Comparison of ENCODE assay signal across 22 cellular contexts in the genomic region with DNA sequence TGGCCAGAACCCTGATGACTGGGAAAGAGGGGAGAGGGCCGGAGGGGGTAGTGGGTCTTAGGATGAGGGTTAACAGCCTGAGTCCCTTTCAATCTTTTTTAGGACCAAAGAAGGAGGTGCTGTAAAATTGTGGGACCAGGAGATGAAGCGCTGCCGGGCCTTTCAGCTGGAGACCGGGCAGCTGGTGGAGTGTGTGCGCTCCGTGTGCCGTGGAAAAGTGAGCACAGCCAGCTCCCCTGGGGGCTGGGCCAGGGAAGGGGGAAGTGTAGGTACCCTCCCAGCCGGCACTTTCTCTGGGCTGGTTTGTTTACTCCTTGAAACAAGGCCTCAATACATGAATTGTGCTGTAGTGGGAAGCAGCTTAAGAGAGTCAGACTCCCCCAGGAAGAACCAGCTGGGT.
"Had no signal": no experiment of that assay in that cellular context is flagged by ENCODE, and none has a peak within 500 bp of the region (broad histone marks: within the 10 kb centered on the region; RNA-seq: fewer than 3 reads in every experiment).

No MANE protein-coding gene starts in this region.

- FAIRE-seq: bronchial epithelial cell, TTC549 had no signal

- H3K27me3 Mint-ChIP-seq: activated CD4-positive, alpha-beta memory T cell treated with anti-CD3 and anti-CD28 coated beads for 36 hours; activated CD4-positive, alpha-beta T cell treated with anti-CD3 and anti-CD28 coated beads, Interleukin-2, amount 10 ng/mL, durations not matched to agents 7 days and 5 days; activated naive CD4-positive, alpha-beta T cell treated with anti-CD3 and anti-CD28 coated beads, Interleukin-2, amount 50 U/mL, for 24 hours had no signal

- H3K27ac ChIP-seq: coronary artery, VCaP had no signal

- H3K4me3 Mint-ChIP-seq: activated CD4-positive, alpha-beta memory T cell treated with anti-CD3 and anti-CD28 coated beads for 36 hours; activated CD4-positive, alpha-beta T cell treated with anti-CD3 and anti-CD28 coated beads, Interleukin-2, amount 10 ng/mL, durations not matched to agents 7 days and 5 days; activated naive CD4-positive, alpha-beta T cell treated with anti-CD3 and anti-CD28 coated beads, Interleukin-2, amount 50 U/mL, for 24 hours; activated T-cell treated with anti-CD3 and anti-CD28 coated beads, Interleukin-2, amount 50 U/mL, for 72 hours; T-helper 1 cell treated with Interleukin-12 subunit alpha and Interleukin-12 subunit beta and Interleukin-4 antibody, amounts not matched to agents 30 μg/mL and 1 μg/mL, for 36 hours had no signal

- H3K4me3 ChIP-seq: coronary artery had no signal

- DNase-seq: activated CD4-positive, alpha-beta memory T cell treated with anti-CD3 and anti-CD28 coated beads for 36 hours; activated CD4-positive, alpha-beta T cell treated with anti-CD3 and anti-CD28 coated beads, Interleukin-2, amount 10 ng/mL, durations not matched to agents 7 days and 5 days; activated CD4-positive, CD25-positive, alpha-beta regulatory T cell; activated CD8-positive, alpha-beta memory T cell treated with anti-CD3 and anti-CD28 coated beads, Interleukin-2, amount 50 U/mL, for 4 hours; activated naive CD4-positive, alpha-beta T cell; activated T-cell treated with anti-CD3 and anti-CD28 coated beads, Interleukin-2, amount 50 U/mL, for 72 hours; aorta; central memory CD4-positive, alpha-beta T cell; NCI-H1105 treated with DMSO at 0.1 percent for 48 hours; NCI-H1436 treated with DMSO at 0.1 percent for 48 hours; NCI-H187; NCI-H2081; NCI-H510A treated with DMSO at 0.1 percent for 48 hours; NCI-H69; SHP77 treated with DMSO at 0.1 percent for 48 hours; T-helper 9 cell had no signal

- H3K9me3 Mint-ChIP-seq: activated CD4-positive, alpha-beta memory T cell treated with anti-CD3 and anti-CD28 coated beads for 36 hours; activated naive CD4-positive, alpha-beta T cell treated with anti-CD3 and anti-CD28 coated beads, Interleukin-2, amount 50 U/mL, for 24 hours; activated T-cell treated with anti-CD3 and anti-CD28 coated beads, Interleukin-2, amount 50 U/mL, for 72 hours; T-helper 1 cell treated with Interleukin-12 subunit alpha and Interleukin-12 subunit beta and Interleukin-4 antibody, amounts not matched to agents 30 μg/mL and 1 μg/mL, for 36 hours had no signal

- ATAC-seq: activated T-cell treated with anti-CD3 and anti-CD28 coated beads, Interleukin-2, amount 50 U/mL, for 72 hours had no signal

- H3K27ac Mint-ChIP-seq: activated CD4-positive, alpha-beta memory T cell treated with anti-CD3 and anti-CD28 coated beads for 36 hours; activated naive CD4-positive, alpha-beta T cell treated with anti-CD3 and anti-CD28 coated beads, Interleukin-2, amount 50 U/mL, for 24 hours; activated T-cell treated with anti-CD3 and anti-CD28 coated beads, Interleukin-2, amount 50 U/mL, for 72 hours; T-helper 1 cell treated with Interleukin-12 subunit alpha and Interleukin-12 subunit beta and Interleukin-4 antibody, amounts not matched to agents 30 μg/mL and 1 μg/mL, for 36 hours had no signal

- H3K36me3 Mint-ChIP-seq: activated CD4-positive, alpha-beta memory T cell treated with anti-CD3 and anti-CD28 coated beads for 36 hours had no signal
